Comparison of ENCODE assay signal across 26 cellular contexts in genomic region chr1:194256010-194256409, GRCh38.
DNase-seq lines count a peak whose midpoint lies in the region; ATAC-seq, FAIRE-seq and TF ChIP-seq lines count a peak whose summit lies in the region.
"Had no signal": no experiment of that assay in that cellular context is flagged by ENCODE, and none has a peak within 500 bp of the region (broad histone marks: within the 10 kb centered on the region; RNA-seq: fewer than 3 reads in every experiment).

No MANE protein-coding gene starts in this region.

- H3K27me3 Mint-ChIP-seq in activated T-cell treated with anti-CD3 and anti-CD28 coated beads, Interleukin-2, amount 50 U/mL, for 72 hours (ENCODE audit: low read depth): no peaks in the 10 kb centered on the region
- no peaks in the 10 kb centered on the region for H3K27me3 Mint-ChIP-seq in activated T-cell treated with anti-CD3 and anti-CD28 coated beads, Interleukin-2, amount 50 U/mL, for 4 hours (ENCODE audit: low read depth)
- no peaks in the 10 kb centered on the region for H3K27me3 Mint-ChIP-seq in osteocyte (ENCODE audit: unreplicated experiment)
- H3K27me3 Mint-ChIP-seq: CD4-positive, alpha-beta memory T cell; CD4-positive, CD25-positive, alpha-beta regulatory T cell had no signal

- H3K4me3 Mint-ChIP-seq in activated T-cell treated with anti-CD3 and anti-CD28 coated beads, Interleukin-2, amount 50 U/mL, for 72 hours: no peak overlapping the region
- H3K4me3 Mint-ChIP-seq in activated T-cell treated with anti-CD3 and anti-CD28 coated beads, Interleukin-2, amount 50 U/mL, for 4 hours: no peak overlapping the region
- H3K4me3 Mint-ChIP-seq in osteocyte (ENCODE audit: unreplicated experiment): no peak overlapping the region
- H3K4me3 Mint-ChIP-seq: CD14-positive monocyte; CD4-positive, alpha-beta memory T cell; CD4-positive, CD25-positive, alpha-beta regulatory T cell; CD8-positive, alpha-beta memory T cell had no signal

- DNase-seq in activated T-cell treated with anti-CD3 and anti-CD28 coated beads, Interleukin-2, amount 50 U/mL, for 72 hours: no peak
- DNase-seq in activated T-cell treated with anti-CD3 and anti-CD28 coated beads, Interleukin-2, amount 50 U/mL, for 4 hours: no peak
- no peak for DNase-seq in osteocyte (ENCODE audit: extremely low spot score, unreplicated experiment)
- no peak for DNase-seq in hypothalamus (lab: John Stamatoyannopoulos, UW)
- no peak for DNase-seq in iPS-NIHi7 (ENCODE audit: extremely low spot score)
- DNase-seq: 8988T; ACHN; BE2C; C1 segment of cervical spinal cord; CD4-positive, alpha-beta memory T cell; CD4-positive, CD25-positive, alpha-beta regulatory T cell; CD8-positive, alpha-beta memory T cell; COR-L47; DMS 273 treated with DMSO at 0.1 percent for 48 hours; DMS153; DMS53; DMS79; DND-41; EL; GDM1 had no signal

- no peak for ATAC-seq in activated T-cell treated with anti-CD3 and anti-CD28 coated beads, Interleukin-2, amount 50 U/mL, for 72 hours (replicated peaks in 1 of 2)
- ATAC-seq in activated T-cell treated with anti-CD3 and anti-CD28 coated beads, Interleukin-2, amount 50 U/mL, for 4 hours: no peak
- ATAC-seq: GM12878 had no signal

- peaks cover 0 to 2% of the 10 kb centered on the region in 2 donors for H3K36me3 Mint-ChIP-seq in activated T-cell treated with anti-CD3 and anti-CD28 coated beads, Interleukin-2, amount 50 U/mL, for 72 hours (ENCODE audit: insufficient read depth in 2 of 2)
- no peaks in the 10 kb centered on the region for H3K36me3 Mint-ChIP-seq in activated T-cell treated with anti-CD3 and anti-CD28 coated beads, Interleukin-2, amount 50 U/mL, for 4 hours (ENCODE audit: insufficient read depth)
- no peaks in the 10 kb centered on the region for H3K36me3 Mint-ChIP-seq in osteocyte (ENCODE audit: unreplicated experiment)
- H3K36me3 Mint-ChIP-seq: CD14-positive monocyte; CD4-positive, alpha-beta memory T cell had no signal

- H3K9me3 Mint-ChIP-seq in activated T-cell treated with anti-CD3 and anti-CD28 coated beads, Interleukin-2, amount 50 U/mL, for 72 hours: peaks cover 0 to 3% of the 10 kb centered on the region in 2 donors
- H3K9me3 Mint-ChIP-seq in activated T-cell treated with anti-CD3 and anti-CD28 coated beads, Interleukin-2, amount 50 U/mL, for 4 hours: no peaks in the 10 kb centered on the region
- H3K9me3 Mint-ChIP-seq in osteocyte (ENCODE audit: unreplicated experiment): no peaks in the 10 kb centered on the region
- H3K9me3 Mint-ChIP-seq: CD4-positive, alpha-beta memory T cell had no signal

- peak; percentile 29 for FAIRE-seq in endometrium (lab: Jason Lieb, UNC)
- FAIRE-seq: A204.1, GM12878, GM12892, GM18507 had no signal

- H3K27ac Mint-ChIP-seq in activated T-cell treated with anti-CD3 and anti-CD28 coated beads, Interleukin-2, amount 50 U/mL, for 72 hours: peak overlapping the region; percentile 66
- peak overlapping the region; percentile 20 for H3K27ac Mint-ChIP-seq in osteocyte (ENCODE audit: unreplicated experiment)
- H3K27ac Mint-ChIP-seq: CD14-positive monocyte; CD4-positive, alpha-beta memory T cell; CD4-positive, CD25-positive, alpha-beta regulatory T cell had no signal

- H3K4me1 Mint-ChIP-seq in activated T-cell treated with anti-CD3 and anti-CD28 coated beads, Interleukin-2, amount 50 U/mL, for 72 hours (ENCODE audit: low read depth): no peaks in the 10 kb centered on the region
- no peaks in the 10 kb centered on the region for H3K4me1 Mint-ChIP-seq in activated T-cell treated with anti-CD3 and anti-CD28 coated beads, Interleukin-2, amount 50 U/mL, for 4 hours (ENCODE audit: low read depth)
- peaks cover 37% of the 10 kb centered on the region for H3K4me1 Mint-ChIP-seq in osteocyte (ENCODE audit: unreplicated experiment)
- H3K4me1 Mint-ChIP-seq: CD14-positive monocyte had no signal

- TF ChIP-seq CTCF in osteocyte (IDR thresholded peaks at IDR 0.05): no peak
